Comparison of ENCODE assay signal across 24 cellular contexts in genomic region chr1:95716097-95716496, GRCh38.
"Had no signal": no experiment of that assay in that cellular context is flagged by ENCODE, and none has a peak within 500 bp of the region (broad histone marks: within the 10 kb centered on the region; RNA-seq: fewer than 3 reads in every experiment).

No MANE protein-coding gene starts in this region.

- H3K36me3 ChIP-seq: left lung, lower lobe of right lung, ovary, right atrium auricular region, right lobe of liver, tibial nerve, upper lobe of left lung had no signal

- H3K27ac ChIP-seq: left lung, lower lobe of right lung, ovary, right atrium auricular region, right lobe of liver, tibial nerve, upper lobe of left lung had no signal

- H3K4me2 ChIP-seq: smooth muscle cell had no signal

- H3K9me3 ChIP-seq: lower lobe of right lung, mucosa of descending colon, ovary, right atrium auricular region, right lobe of liver, tibial nerve, upper lobe of left lung had no signal

- H3K27me3 ChIP-seq: left lung, ovary, right atrium auricular region, right lobe of liver, tibial nerve, upper lobe of left lung had no signal

- H3K4me3 ChIP-seq: left lung, lower lobe of right lung, mucosa of descending colon, ovary, right atrium auricular region, right lobe of liver, smooth muscle cell, tibial nerve, upper lobe of left lung had no signal

- ATAC-seq: left colon; left lung; lower lobe of right lung; mucosa of descending colon; naive thymus-derived CD4-positive, alpha-beta T cell; natural killer cell treated with Interleukin-12 subunit alpha and Interleukin-12 subunit beta and Interleukin-15 and Interleukin-18, amount 100 ng/mL, for 72 hours; right lobe of liver; stimulated activated memory B cell treated with anti-CD40 and anti-IgM and Interleukin-4, amounts not matched to agents 10 μg/mL and 1 μg/mL and 100 μg/mL, for 72 hours; stimulated activated naive CD8-positive, alpha-beta T cell treated with anti-CD3 and anti-CD28 coated beads, Interleukin-15, amount 100 ng/mL, for 72 hours had no signal

- H3K4me1 ChIP-seq: left lung, lower lobe of right lung, right atrium auricular region, right lobe of liver, tibial nerve, upper lobe of left lung had no signal

- DNase-seq: hippocampal formation; kidney; left colon; left lung; lower lobe of right lung; mesendoderm; midbrain; mucosa of descending colon; naive thymus-derived CD4-positive, alpha-beta T cell; ovary; right lobe of liver; stimulated activated CD4-positive, alpha-beta T cell treated with anti-CD3 and anti-CD28 coated beads, Interleukin-1b, Interleukin-23, amount 100 ng/mL, for 48 hours; stimulated activated CD4-positive, alpha-beta T cell treated with anti-CD3 and anti-CD28 coated beads, Interleukin-2, amount 100 ng/mL, for 48 hours; stimulated activated CD4-positive, alpha-beta T cell treated with anti-CD3 and anti-CD28 coated beads, Interleukin-4, amount 100 ng/mL, for 4 hours; stimulated activated CD8-positive, alpha-beta memory T cell treated with anti-CD3 and anti-CD28 coated beads, Interleukin-4, amount 100 ng/mL, for 48 hours; stimulated activated naive CD4-positive, alpha-beta T cell treated with Interleukin-2 at 50 U/mL for 16 hours; stimulated activated naive CD8-positive, alpha-beta T cell treated with anti-CD3 and anti-CD28 coated beads, Interleukin-15, amount 100 ng/mL, for 72 hours; substantia nigra; upper lobe of left lung had no signal
